ENCODE assay signal across 10 cellular contexts in the genomic region with DNA sequence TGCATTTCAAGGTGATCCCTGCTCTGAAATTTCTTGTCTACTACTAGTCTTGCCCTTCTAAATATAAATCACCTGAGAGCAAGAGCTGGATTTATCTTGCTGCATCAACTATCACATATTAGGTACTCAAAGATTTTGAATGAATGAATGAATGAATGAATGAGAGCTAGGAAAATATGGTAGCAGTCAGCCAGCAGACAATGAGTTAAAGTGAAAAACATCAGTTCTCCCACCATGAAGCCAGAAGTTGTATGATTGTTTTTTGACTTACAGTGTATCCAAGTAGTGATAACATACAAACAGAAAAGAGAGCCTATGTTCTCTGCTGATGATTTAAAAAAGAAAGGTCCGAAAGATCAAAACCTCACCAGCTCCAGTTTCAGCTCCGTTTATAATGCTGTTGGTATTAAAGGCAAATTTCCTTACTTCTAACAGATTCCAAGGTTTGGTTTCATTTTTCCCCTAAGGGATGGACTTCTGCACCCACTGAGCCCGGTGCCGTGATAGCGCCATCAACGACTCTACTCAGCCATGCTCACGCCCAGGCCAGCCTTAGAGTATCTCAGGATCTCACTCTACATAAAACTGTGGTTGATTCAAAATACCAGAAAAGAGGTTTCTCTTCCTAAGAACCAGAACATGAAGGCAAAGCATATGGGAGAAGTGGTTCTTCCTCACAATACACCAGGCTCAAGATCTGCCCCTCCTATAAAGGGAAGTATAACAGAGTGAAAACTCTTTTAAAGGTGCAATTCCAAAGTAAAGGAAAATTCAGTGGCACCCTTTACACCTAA.
DNase-seq lines count a peak whose midpoint lies in the region; ATAC-seq and TF ChIP-seq lines count a peak whose summit lies in the region.
"Had no signal": no experiment of that assay in that cellular context is flagged by ENCODE, and none has a peak within 500 bp of the region (broad histone marks: within the 10 kb centered on the region; RNA-seq: fewer than 3 reads in every experiment).

No MANE protein-coding gene starts in this region.

- H3K27ac Mint-ChIP-seq in activated naive CD8-positive, alpha-beta T cell treated with anti-CD3 and anti-CD28 coated beads for 36 hours = peak overlapping the region; percentile 99
- peak overlapping the region; percentile 94 to 99 (median 96) for H3K27ac Mint-ChIP-seq in naive thymus-derived CD8-positive, alpha-beta T cell

- H3K4me3 ChIP-seq in brain microvascular endothelial cell (ENCODE audit: low read depth, low read length) = no peak overlapping the region

- no peak overlapping the region for H3K27ac ChIP-seq in brain microvascular endothelial cell

- H3K36me3 Mint-ChIP-seq in activated naive CD8-positive, alpha-beta T cell treated with anti-CD3 and anti-CD28 coated beads for 36 hours = peaks cover 30% of the 10 kb centered on the region
- H3K36me3 Mint-ChIP-seq in naive thymus-derived CD8-positive, alpha-beta T cell = peaks cover 4 to 34% (median 11%) of the 10 kb centered on the region in 3 donors

- POLR2A ChIA-PET in naive thymus-derived CD8-positive, alpha-beta T cell (lab: Charles Lee) = interaction anchor here (1.1 to 4.1 kb wide), 5 partner anchors 10 to 26 kb away, joined by 4 to 45 read pairs (median 7); no protein-coding TSS in a partner anchor

- peak overlapping the region; percentile 96 for H3K4me3 Mint-ChIP-seq in activated naive CD8-positive, alpha-beta T cell treated with anti-CD3 and anti-CD28 coated beads for 36 hours
- peak overlapping the region; percentile 81 to 99 (median 98) for H3K4me3 Mint-ChIP-seq in naive thymus-derived CD8-positive, alpha-beta T cell

- H3K27me3 ChIP-seq in brain microvascular endothelial cell (replicated peaks) = no peaks in the 10 kb centered on the region

- H3K27me3 Mint-ChIP-seq in activated naive CD8-positive, alpha-beta T cell treated with anti-CD3 and anti-CD28 coated beads for 36 hours = no peaks in the 10 kb centered on the region
- H3K27me3 Mint-ChIP-seq in naive thymus-derived CD8-positive, alpha-beta T cell = no peaks in the 10 kb centered on the region

- peaks cover 52% of the 10 kb centered on the region for H3K4me1 Mint-ChIP-seq in activated naive CD8-positive, alpha-beta T cell treated with anti-CD3 and anti-CD28 coated beads for 36 hours
- peaks cover 40 to 77% (median 71%) of the 10 kb centered on the region in 4 donors for H3K4me1 Mint-ChIP-seq in naive thymus-derived CD8-positive, alpha-beta T cell

- H3K36me3 ChIP-seq in brain microvascular endothelial cell (replicated peaks) = peaks cover 5% of the 10 kb centered on the region

- DNase-seq in CD1c-positive myeloid dendritic cell (ENCODE audit: extremely low spot score) (peak; percentile 73), MV-4-11 (lab: John Stamatoyannopoulos, UW) (peak; percentile 57), SW480 (ENCODE audit: low spot score) (no peak), brain microvascular endothelial cell (no peak)
- peak; percentile 19 for DNase-seq in activated naive CD8-positive, alpha-beta T cell treated with anti-CD3 and anti-CD28 coated beads for 36 hours
- peak in 1 of 10 donors; percentile 18 for DNase-seq in naive thymus-derived CD8-positive, alpha-beta T cell
- DNase-seq: DMS 273 treated with DMSO at 0.1 percent for 48 hours, IMR-90 had no signal

- peaks cover 2% of the 10 kb centered on the region for H3K9me3 Mint-ChIP-seq in activated naive CD8-positive, alpha-beta T cell treated with anti-CD3 and anti-CD28 coated beads for 36 hours
- no peaks in the 10 kb centered on the region for H3K9me3 Mint-ChIP-seq in naive thymus-derived CD8-positive, alpha-beta T cell

- peak; percentile 53 to 54 for ATAC-seq in naive thymus-derived CD8-positive, alpha-beta T cell
- ATAC-seq in SK-N-SH treated with all-trans-retinoic acid at 6 μM for 48 hours (no peak), GM19467 (IDR thresholded peaks at IDR 0.05; ENCODE audit: unreplicated experiment) (no peak)

- in situ Hi-C loops in brain microvascular endothelial cell (cut with HindIII; ENCODE audit: low pct_ligation_motif_present, low sequenced_read_pairs) = no loop called here

- TF ChIP-seq CTCF in brain microvascular endothelial cell (IDR thresholded peaks at IDR 0.05; ENCODE audit: low read depth, low read length, missing control alignments) = no peak

TF ChIP-seq in SK-N-SH treated with all-trans-retinoic acid at 6 μM for 48 hours, 23 proteins besides CTCF, POLR2A, EP300 and RAD21:
- TF ChIP-seq, protein P1, sequence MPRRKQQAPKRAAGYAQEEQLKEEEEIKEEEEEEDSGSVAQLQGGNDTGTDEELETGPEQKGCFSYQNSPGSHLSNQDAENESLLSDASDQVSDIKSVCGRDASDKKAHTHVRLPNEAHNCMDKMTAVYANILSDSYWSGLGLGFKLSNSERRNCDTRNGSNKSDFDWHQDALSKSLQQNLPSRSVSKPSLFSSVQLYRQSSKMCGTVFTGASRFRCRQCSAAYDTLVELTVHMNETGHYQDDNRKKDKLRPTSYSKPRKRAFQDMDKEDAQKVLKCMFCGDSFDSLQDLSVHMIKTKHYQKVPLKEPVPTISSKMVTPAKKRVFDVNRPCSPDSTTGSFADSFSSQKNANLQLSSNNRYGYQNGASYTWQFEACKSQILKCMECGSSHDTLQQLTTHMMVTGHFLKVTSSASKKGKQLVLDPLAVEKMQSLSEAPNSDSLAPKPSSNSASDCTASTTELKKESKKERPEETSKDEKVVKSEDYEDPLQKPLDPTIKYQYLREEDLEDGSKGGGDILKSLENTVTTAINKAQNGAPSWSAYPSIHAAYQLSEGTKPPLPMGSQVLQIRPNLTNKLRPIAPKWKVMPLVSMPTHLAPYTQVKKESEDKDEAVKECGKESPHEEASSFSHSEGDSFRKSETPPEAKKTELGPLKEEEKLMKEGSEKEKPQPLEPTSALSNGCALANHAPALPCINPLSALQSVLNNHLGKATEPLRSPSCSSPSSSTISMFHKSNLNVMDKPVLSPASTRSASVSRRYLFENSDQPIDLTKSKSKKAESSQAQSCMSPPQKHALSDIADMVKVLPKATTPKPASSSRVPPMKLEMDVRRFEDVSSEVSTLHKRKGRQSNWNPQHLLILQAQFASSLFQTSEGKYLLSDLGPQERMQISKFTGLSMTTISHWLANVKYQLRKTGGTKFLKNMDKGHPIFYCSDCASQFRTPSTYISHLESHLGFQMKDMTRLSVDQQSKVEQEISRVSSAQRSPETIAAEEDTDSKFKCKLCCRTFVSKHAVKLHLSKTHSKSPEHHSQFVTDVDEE (CRISPR knock-in tag; IDR thresholded peaks at IDR 0.05) = no peak
- TF ChIP-seq ZNF8 (CRISPR knock-in tag; IDR thresholded peaks at IDR 0.05) (no peak), TOX (CRISPR knock-in tag; IDR thresholded peaks at IDR 0.05; ENCODE audit: borderline replicate concordance) (no peak), TCF4 (CRISPR knock-in tag; IDR thresholded peaks at IDR 0.05; ENCODE audit: borderline replicate concordance) (no peak), SNAI2 (CRISPR knock-in tag; IDR thresholded peaks at IDR 0.05) (no peak), ZNF70 (CRISPR knock-in tag; IDR thresholded peaks at IDR 0.05) (no peak), OSR1 (CRISPR knock-in tag; IDR thresholded peaks at IDR 0.05) (no peak), ESRRG (CRISPR knock-in tag; IDR thresholded peaks at IDR 0.05) (no peak), ZFP30 (CRISPR knock-in tag; IDR thresholded peaks at IDR 0.05) (no peak), ZNF565 (CRISPR knock-in tag; conservative IDR thresholded peaks at IDR 0.05; ENCODE audit: low read depth) (no peak), ISL1 (CRISPR knock-in tag; IDR thresholded peaks at IDR 0.05) (no peak), RARB (CRISPR knock-in tag; IDR thresholded peaks at IDR 0.05) (no peak), PPARA (CRISPR knock-in tag; IDR thresholded peaks at IDR 0.05; ENCODE audit: borderline replicate concordance) (no peak)
TF ChIP-seq in SK-N-SH treated with all-trans-retinoic acid at 6 μM for 48 hours: peak in this region for 0.

Comparison
In these comparisons a context has a peak if more than half of its experiments do, and no peak if none do; other contexts are left out.
1. DNase-seq: peak in CD1c-positive myeloid dendritic cell (single experiment), MV-4-11 (single experiment) and activated naive CD8-positive, alpha-beta T cell treated with anti-CD3 and anti-CD28 coated beads for 36 hours (single experiment); none in SW480 (single experiment) and brain microvascular endothelial cell (single experiment).
2. ATAC-seq: peak in naive thymus-derived CD8-positive, alpha-beta T cell (2 of 2); none in SK-N-SH treated with all-trans-retinoic acid at 6 μM for 48 hours (single experiment) and GM19467 (single experiment).